ENCODE assay signal across 17 cellular contexts in the genomic region with DNA sequence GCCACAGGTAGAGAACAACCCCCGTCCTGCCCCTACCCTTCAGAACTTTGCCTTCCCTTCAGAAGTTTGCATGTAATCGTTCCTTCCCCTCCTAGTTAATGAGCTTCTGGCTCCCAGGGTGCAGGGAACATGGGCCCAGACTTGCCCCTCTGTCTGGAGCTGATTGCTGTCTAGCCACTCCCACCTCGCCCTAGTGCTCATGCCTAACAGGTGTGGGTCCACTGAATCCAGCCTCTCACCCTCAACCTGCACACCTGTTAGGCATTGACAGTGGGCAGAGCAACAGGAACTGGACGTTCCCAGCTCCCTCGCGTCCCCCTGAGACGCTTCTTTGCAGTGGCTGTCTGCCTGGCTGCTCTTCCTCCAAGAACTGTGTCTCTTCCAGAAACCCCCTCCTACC. TPM values are rescaled to one million over a fixed set of nuclear protein-coding genes. Genes with fewer than 3 reads are reported as not detected.
"Had no signal": no experiment of that assay in that cellular context is flagged by ENCODE, and none has a peak within 500 bp of the region (broad histone marks: within the 10 kb centered on the region; RNA-seq: fewer than 3 reads in every experiment).

No MANE protein-coding gene starts in this region.

- H3K4me1 Mint-ChIP-seq: activated naive CD8-positive, alpha-beta T cell treated with anti-CD3 and anti-CD28 coated beads for 36 hours; neural progenitor cell had no signal

- H3K27me3 ChIP-seq: cardiac muscle cell, neural progenitor cell, ovary, upper lobe of left lung had no signal

- H3K36me3 Mint-ChIP-seq: activated CD4-positive, alpha-beta memory T cell treated with anti-CD3 and anti-CD28 coated beads for 36 hours; activated naive CD8-positive, alpha-beta T cell treated with anti-CD3 and anti-CD28 coated beads for 36 hours; neural progenitor cell had no signal

- ATAC-seq: left ventricle myocardium superior had no signal

- H3K9me3 ChIP-seq: ovary, upper lobe of left lung had no signal

- H3K36me3 ChIP-seq: cardiac muscle cell, neural progenitor cell, ovary, upper lobe of left lung had no signal

- H3K9ac ChIP-seq: neural progenitor cell had no signal

- H3K27me3 Mint-ChIP-seq: activated CD4-positive, alpha-beta memory T cell treated with anti-CD3 and anti-CD28 coated beads for 36 hours had no signal

- H2AFZ ChIP-seq: neural progenitor cell had no signal

- H3K9me3 Mint-ChIP-seq: activated CD4-positive, alpha-beta memory T cell treated with anti-CD3 and anti-CD28 coated beads for 36 hours; activated naive CD8-positive, alpha-beta T cell treated with anti-CD3 and anti-CD28 coated beads for 36 hours; neural progenitor cell; T-helper 2 cell treated with Interferon-gamma antibody and Interleukin-4, amounts not matched to agents 5 μg/mL and 100 μg/mL, for 36 hours had no signal

- FAIRE-seq: colon, islet of Langerhans had no signal

- H3K4me3 ChIP-seq: cardiac muscle cell, neural progenitor cell, ovary, upper lobe of left lung had no signal

- DNase-seq: activated CD4-positive, alpha-beta memory T cell treated with anti-CD3 and anti-CD28 coated beads for 36 hours; activated CD4-positive, alpha-beta T cell treated with anti-CD3 and anti-CD28 coated beads for 1 hour; activated gamma-delta T cell; activated naive CD8-positive, alpha-beta T cell treated with anti-CD3 and anti-CD28 coated beads for 36 hours; activated T-cell treated with anti-CD3 and anti-CD28 coated beads, Interleukin-2, amount 50 U/mL, for 48 hours; foreskin melanocyte; head of caudate nucleus; left ventricle myocardium superior; ovary; stimulated activated CD4-positive, alpha-beta T cell treated with anti-CD3 and anti-CD28 coated beads, Interleukin-2, amount 100 ng/mL, for 48 hours; stimulated activated naive CD4-positive, alpha-beta T cell treated with Interleukin-2 at 50 U/mL for 16 hours; upper lobe of left lung had no signal

- H3K4me2 ChIP-seq: neural progenitor cell had no signal

- H3K27ac ChIP-seq: cardiac muscle cell, neural progenitor cell, ovary, upper lobe of left lung had no signal

- H3K27ac Mint-ChIP-seq: activated CD4-positive, alpha-beta memory T cell treated with anti-CD3 and anti-CD28 coated beads for 36 hours; activated naive CD8-positive, alpha-beta T cell treated with anti-CD3 and anti-CD28 coated beads for 36 hours; neural progenitor cell; T-helper 2 cell treated with Interferon-gamma antibody and Interleukin-4, amounts not matched to agents 5 μg/mL and 100 μg/mL, for 36 hours had no signal

- H3K4me3 Mint-ChIP-seq: activated CD4-positive, alpha-beta memory T cell treated with anti-CD3 and anti-CD28 coated beads for 36 hours; activated naive CD8-positive, alpha-beta T cell treated with anti-CD3 and anti-CD28 coated beads for 36 hours; T-helper 2 cell treated with Interferon-gamma antibody and Interleukin-4, amounts not matched to agents 5 μg/mL and 100 μg/mL, for 36 hours had no signal

- H3K4me1 ChIP-seq: neural progenitor cell had no signal

RNA-seq across cellular contexts. Expression of a gene that starts 40.2 kb away (rescaled TPM):
- total RNA-seq: activated CD4-positive, alpha-beta memory T cell treated with anti-CD3 and anti-CD28 coated beads for 36 hours; activated naive CD8-positive, alpha-beta T cell treated with anti-CD3 and anti-CD28 coated beads for 36 hours had no signal
